Comparison of ENCODE assay signal across 9 cellular contexts in genomic region chr9:127283917-127284316, GRCh38. TPM values are rescaled to one million over a fixed set of nuclear protein-coding genes. Genes with fewer than 3 reads are reported as not detected.
DNase-seq lines count a peak whose midpoint lies in the region; ATAC-seq, FAIRE-seq and TF ChIP-seq lines count a peak whose summit lies in the region.
"Had no signal": no experiment of that assay in that cellular context is flagged by ENCODE, and none has a peak within 500 bp of the region (broad histone marks: within the 10 kb centered on the region; RNA-seq: fewer than 3 reads in every experiment).

No MANE protein-coding gene starts in this region.

- no peak overlapping the region for H3K4me3 Mint-ChIP-seq in activated CD8-positive, alpha-beta T cell treated with anti-CD3 and anti-CD28 coated beads, Interleukin-2, amount 10 ng/mL, durations not matched to agents 7 days and 5 days

- H3K9me3 ChIP-seq in keratinocyte (ENCODE audit: control insufficient read depth, low read depth, low read length), result no peaks in the 10 kb centered on the region
- H3K9me3 ChIP-seq: body of pancreas had no signal

- no peaks in the 10 kb centered on the region for H3K4me1 Mint-ChIP-seq in activated CD8-positive, alpha-beta T cell treated with anti-CD3 and anti-CD28 coated beads, Interleukin-2, amount 10 ng/mL, durations not matched to agents 7 days and 5 days (ENCODE audit: low read depth)

- ATAC-seq in activated CD8-positive, alpha-beta T cell treated with anti-CD3 and anti-CD28 coated beads, Interleukin-2, amount 10 ng/mL, durations not matched to agents 7 days and 5 days, result no peak
- ATAC-seq in HG03439 (IDR thresholded peaks at IDR 0.05; ENCODE audit: unreplicated experiment), result no peak
- ATAC-seq in GM18505 (IDR thresholded peaks at IDR 0.05; ENCODE audit: unreplicated experiment), result no peak
- ATAC-seq in HG03045 (IDR thresholded peaks at IDR 0.05; ENCODE audit: unreplicated experiment), result no peak
- ATAC-seq in HG02610 (IDR thresholded peaks at IDR 0.05; ENCODE audit: unreplicated experiment), result no peak
- ATAC-seq: body of pancreas had no signal

- CTCF ChIA-PET in activated CD8-positive, alpha-beta T cell treated with anti-CD3 and anti-CD28 coated beads, Interleukin-2, amount 10 ng/mL, durations not matched to agents 7 days and 5 days (lab: Charles Lee), result interaction anchor here (0.9 to 1.6 kb wide), 4 partner anchors 69 to 343 kb away, joined by 3 to 6 read pairs (median 4); partner anchors contain the start of gene SLC2A8

- no peaks in the 10 kb centered on the region for H3K9me1 ChIP-seq in keratinocyte (ENCODE audit: control insufficient read depth, extremely low read depth, insufficient read depth, low read length)

- H3K27me3 ChIP-seq in H7 (ENCODE audit: control insufficient read depth, insufficient read depth, low read length) (no peaks in the 10 kb centered on the region), keratinocyte (ENCODE audit: control insufficient read depth, extremely low read depth, insufficient read depth, low read length) (no peaks in the 10 kb centered on the region)
- H3K27me3 ChIP-seq: body of pancreas had no signal

- FAIRE-seq in keratinocyte (lab: Jason Lieb, UNC), result no peak

- H3K4me1 ChIP-seq in keratinocyte (ENCODE audit: control insufficient read depth, extremely low read depth, insufficient read depth, low read length), result peaks cover under 1% of the 10 kb centered on the region

- DNase-seq in AG09319 (ENCODE audit: extremely low read depth, low read depth) (peak; percentile 16), H7 (peak; percentile 19), keratinocyte (ENCODE audit: low read depth, low spot score) (no peak)
- DNase-seq in activated CD8-positive, alpha-beta T cell treated with anti-CD3 and anti-CD28 coated beads, Interleukin-2, amount 10 ng/mL, durations not matched to agents 7 days and 5 days, result peak; percentile 44

- no peak overlapping the region for H3K27ac Mint-ChIP-seq in activated CD8-positive, alpha-beta T cell treated with anti-CD3 and anti-CD28 coated beads, Interleukin-2, amount 10 ng/mL, durations not matched to agents 7 days and 5 days

- H2AFZ ChIP-seq in keratinocyte (ENCODE audit: control insufficient read depth, low read length), result no peak overlapping the region

- peaks cover 46% of the 10 kb centered on the region for H3K27me3 Mint-ChIP-seq in activated CD8-positive, alpha-beta T cell treated with anti-CD3 and anti-CD28 coated beads, Interleukin-2, amount 10 ng/mL, durations not matched to agents 7 days and 5 days (ENCODE audit: low read depth)

- no peaks in the 10 kb centered on the region for H4K20me1 ChIP-seq in keratinocyte (ENCODE audit: control insufficient read depth, extremely low read depth, insufficient read depth, low read length)

- H3K79me2 ChIP-seq in keratinocyte (ENCODE audit: control insufficient read depth, insufficient read depth, low read length), result no peaks in the 10 kb centered on the region

- no peaks in the 10 kb centered on the region for H3K9me3 Mint-ChIP-seq in activated CD8-positive, alpha-beta T cell treated with anti-CD3 and anti-CD28 coated beads, Interleukin-2, amount 10 ng/mL, durations not matched to agents 7 days and 5 days (ENCODE audit: insufficient read depth)

- TF ChIP-seq CTCF in AG09319 (IDR thresholded peaks at IDR 0.05; ENCODE audit: low read depth, low read length) (peak; percentile 65), keratinocyte (optimal IDR thresholded peaks at IDR 0.05 in 1 of 3, IDR thresholded peaks at IDR 0.05 in 1 of 3, conservative IDR thresholded peaks at IDR 0.05 in 1 of 3; ENCODE audit: extremely low read depth in 1 of 3, insufficient read depth in 2 of 3, low read length in 3 of 3) (peak; percentile 24 to 60 (median 31))

- TF ChIP-seq POLR2A in GM18505 (IDR thresholded peaks at IDR 0.05; ENCODE audit: borderline replicate concordance, extremely low read depth, insufficient read depth, insufficient read length), result no peak

- H3K36me3 Mint-ChIP-seq in activated CD8-positive, alpha-beta T cell treated with anti-CD3 and anti-CD28 coated beads, Interleukin-2, amount 10 ng/mL, durations not matched to agents 7 days and 5 days (ENCODE audit: low read depth), result no peaks in the 10 kb centered on the region

- H3K9ac ChIP-seq in keratinocyte (ENCODE audit: control insufficient read depth, extremely low read depth, insufficient read depth, low read length), result no peak overlapping the region

- POLR2A ChIA-PET in activated CD8-positive, alpha-beta T cell treated with anti-CD3 and anti-CD28 coated beads, Interleukin-2, amount 10 ng/mL, durations not matched to agents 7 days and 5 days (lab: Charles Lee), result no interaction called here

- no peaks in the 10 kb centered on the region for H3K36me3 ChIP-seq in H7 (replicated peaks; ENCODE audit: control insufficient read depth, insufficient read depth, low read length)
- H3K36me3 ChIP-seq in keratinocyte (ENCODE audit: control insufficient read depth in 2 of 2, extremely low read depth in 1 of 2, insufficient read depth in 2 of 2, low read length in 2 of 2), result no peaks in the 10 kb centered on the region

- dilution Hi-C loops in keratinocyte (cut with MboI; ENCODE audit: extremely low pct_ligation_motif_present, low sequenced_read_pairs), result no loop called here

- H3K4me3 ChIP-seq in H7 (ENCODE audit: insufficient read depth, low read depth, low read length), result no peak overlapping the region
- H3K4me3 ChIP-seq in keratinocyte (ENCODE audit: control insufficient read depth in 2 of 3, extremely low read depth in 1 of 3, insufficient read depth in 2 of 3, low read depth in 1 of 3, low read length in 3 of 3), result no peak overlapping the region
- H3K4me3 ChIP-seq: body of pancreas had no signal

- H3K27ac ChIP-seq in keratinocyte (ENCODE audit: control insufficient read depth, insufficient read depth, low read length), result no peak overlapping the region
- H3K27ac ChIP-seq: body of pancreas had no signal

- no peak overlapping the region for H3K4me2 ChIP-seq in keratinocyte (ENCODE audit: control insufficient read depth, extremely low read depth, insufficient read depth, low read depth, low read length)

RNA-seq across cellular contexts. Expression of gene GARNL3, which starts 19.3 kb away (rescaled TPM):
- 2.9 and 6.7 TPM in 2 replicates for total RNA-seq in H7 (2014; rRNA removed; shearing (Covaris generic))
- 1 to 10 TPM; 1.3 to 1.9 TPM for total RNA-seq in activated CD8-positive, alpha-beta T cell treated with anti-CD3 and anti-CD28 coated beads, Interleukin-2, amount 10 ng/mL, durations not matched to agents 7 days and 5 days
- polyA plus RNA-seq in keratinocyte, result 2.0 to 3.3 TPM (median 2.4 TPM) in 3 replicates
- 4.2 TPM for polyA plus RNA-seq in keratinocyte (2011; ENCODE audit: low read depth)
- 1.7 and 2.3 TPM in 2 replicates for polyA plus RNA-seq in keratinocyte (2011; cell fraction: cytosol; rRNA removed)
- polyA plus RNA-seq in keratinocyte (2011; cell fraction: nucleus; rRNA removed), result 10.7 and 12.6 TPM in 2 replicates
- 1.7 and 2.0 TPM in 2 replicates for polyA plus RNA-seq in keratinocyte (2012; ENCODE audit: low replicate concordance)
- 3.9 to 11.7 TPM (median 5.9 TPM) in 3 replicates for polyA minus RNA-seq in keratinocyte
- polyA minus RNA-seq in keratinocyte (2011; cell fraction: cytosol; rRNA and poly(A)+ RNA removed), result 0.96 TPM
- 9.0 and 18.9 TPM in 2 replicates for polyA minus RNA-seq in keratinocyte (2011; cell fraction: nucleus; rRNA and poly(A)+ RNA removed)
